In the genomic region with DNA sequence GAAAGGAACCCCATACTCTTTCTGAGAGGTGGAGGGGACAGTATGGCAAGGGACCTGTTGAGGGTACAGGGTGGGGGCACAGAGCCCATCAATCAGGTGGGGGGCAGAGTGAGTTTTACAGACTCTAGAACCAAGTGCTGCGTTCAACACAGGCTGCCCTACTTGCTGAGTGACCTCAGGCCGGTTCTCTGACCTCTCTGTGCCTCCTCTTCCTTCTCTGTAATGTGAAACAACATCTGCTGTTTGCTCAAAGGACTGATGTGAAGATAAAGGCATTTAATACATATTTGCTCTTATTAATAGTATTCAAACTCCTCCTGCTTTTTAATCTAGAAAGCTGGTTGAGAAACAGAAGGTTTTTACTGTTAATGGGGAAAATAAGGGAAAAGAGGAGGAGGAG, we compare ENCODE assay signal across 14 cellular contexts.
"Had no signal": no experiment of that assay in that cellular context is flagged by ENCODE, and none has a peak within 500 bp of the region (broad histone marks: within the 10 kb centered on the region; RNA-seq: fewer than 3 reads in every experiment).

No MANE protein-coding gene starts in this region.

- H3K4me3 Mint-ChIP-seq: activated CD4-positive, alpha-beta memory T cell treated with anti-CD3 and anti-CD28 coated beads, Interleukin-2, amount 10 ng/mL, durations not matched to agents 7 days and 5 days; activated T-cell treated with anti-CD3 and anti-CD28 coated beads, Interleukin-2, amount 50 U/mL, for 72 hours; central memory CD8-positive, alpha-beta T cell; naive B cell; stimulated activated naive B cell treated with anti-CD40 and anti-IgM and Interleukin-4, amounts not matched to agents 10 μg/mL and 1 μg/mL and 100 μg/mL, for 72 hours had no signal

- H3K27me3 Mint-ChIP-seq: activated CD4-positive, alpha-beta memory T cell treated with anti-CD3 and anti-CD28 coated beads, Interleukin-2, amount 10 ng/mL, durations not matched to agents 7 days and 5 days; central memory CD8-positive, alpha-beta T cell; naive B cell; stimulated activated naive B cell treated with anti-CD40 and anti-IgM and Interleukin-4, amounts not matched to agents 10 μg/mL and 1 μg/mL and 100 μg/mL, for 72 hours had no signal

- ATAC-seq: activated T-cell treated with anti-CD3 and anti-CD28 coated beads, Interleukin-2, amount 50 U/mL, for 72 hours; right cardiac atrium; stimulated activated naive B cell treated with anti-CD40 and anti-IgM and Interleukin-4, amounts not matched to agents 10 μg/mL and 1 μg/mL and 100 μg/mL, for 72 hours had no signal

- H3K9me3 ChIP-seq: adrenal gland, lower lobe of right lung, neutrophil had no signal

- DNase-seq: activated CD4-positive, alpha-beta memory T cell treated with anti-CD3 and anti-CD28 coated beads, Interleukin-2, amount 10 ng/mL, durations not matched to agents 7 days and 5 days; activated naive CD4-positive, alpha-beta T cell treated with Interleukin-2 at 50 U/mL for 16 hours; activated T-cell treated with anti-CD3 and anti-CD28 coated beads, Interleukin-2, amount 50 U/mL, for 72 hours; effector memory CD4-positive, alpha-beta T cell; hippocampal formation; lower lobe of right lung; naive B cell; right cardiac atrium; stimulated activated CD4-positive, alpha-beta T cell treated with anti-CD3 and anti-CD28 coated beads, Interleukin-1b, Interleukin-23, amount 100 ng/mL, for 48 hours; stimulated activated naive B cell treated with anti-CD40 and anti-IgM and Interleukin-4, amounts not matched to agents 10 μg/mL and 1 μg/mL and 100 μg/mL, for 72 hours; T-helper 9 cell had no signal

- H3K9me3 Mint-ChIP-seq: activated CD4-positive, alpha-beta memory T cell treated with anti-CD3 and anti-CD28 coated beads, Interleukin-2, amount 10 ng/mL, durations not matched to agents 7 days and 5 days; activated T-cell treated with anti-CD3 and anti-CD28 coated beads, Interleukin-2, amount 50 U/mL, for 72 hours; central memory CD8-positive, alpha-beta T cell; naive B cell; stimulated activated naive B cell treated with anti-CD40 and anti-IgM and Interleukin-4, amounts not matched to agents 10 μg/mL and 1 μg/mL and 100 μg/mL, for 72 hours had no signal

- H3K4me3 ChIP-seq: adrenal gland, lower lobe of right lung had no signal

- H3K4me1 ChIP-seq: adrenal gland had no signal

- H3K4me1 Mint-ChIP-seq: activated CD4-positive, alpha-beta memory T cell treated with anti-CD3 and anti-CD28 coated beads, Interleukin-2, amount 10 ng/mL, durations not matched to agents 7 days and 5 days had no signal

- H3K27ac ChIP-seq: adrenal gland, lower lobe of right lung, neutrophil had no signal

- H3K27ac Mint-ChIP-seq: activated CD4-positive, alpha-beta memory T cell treated with anti-CD3 and anti-CD28 coated beads, Interleukin-2, amount 10 ng/mL, durations not matched to agents 7 days and 5 days; activated T-cell treated with anti-CD3 and anti-CD28 coated beads, Interleukin-2, amount 50 U/mL, for 72 hours; stimulated activated naive B cell treated with anti-CD40 and anti-IgM and Interleukin-4, amounts not matched to agents 10 μg/mL and 1 μg/mL and 100 μg/mL, for 72 hours had no signal

- H3K27me3 ChIP-seq: adrenal gland, neutrophil had no signal
